In genomic region chr1:11925938-11926292, GRCh38 we compare ENCODE assay signal across 8 cellular contexts. TPM values are rescaled to one million over a fixed set of nuclear protein-coding genes. Genes with fewer than 3 reads are reported as not detected.
DNase-seq lines count a peak whose midpoint lies in the region; ATAC-seq and TF ChIP-seq lines count a peak whose summit lies in the region.

No MANE protein-coding gene starts in this region.

- 0 to 3% (median 1%) methylated on average over 21 to 41 of the region's 41 CpGs for WGBS in ovary, 3 donors

- intact Hi-C loops in ovary (cut with DNase I), result no loop called here

- H3K9me3 ChIP-seq in BE2C, result no peaks in the 10 kb centered on the region
- no peaks in the 10 kb centered on the region for H3K9me3 ChIP-seq in MG63
- no peaks in the 10 kb centered on the region for H3K9me3 ChIP-seq in ovary

- no peak for TF ChIP-seq EP300 in ovary (IDR thresholded peaks at IDR 0.05)

- H3K36me3 ChIP-seq in BE2C, result peaks cover 6% of the 10 kb centered on the region
- peaks cover 26% of the 10 kb centered on the region for H3K36me3 ChIP-seq in MG63
- H3K36me3 ChIP-seq in ovary, result no peaks in the 10 kb centered on the region

- ATAC-seq in GM21526 (IDR thresholded peaks at IDR 0.05; ENCODE audit: low FRiP score, unreplicated experiment), result peak; percentile 19

- DNase-seq in BE2C (no peak), MG63 (no peak), epithelial cell of esophagus (ENCODE audit: low read depth) (no peak), ovary (peak in 3 of 5 donors; percentile 48 to 59 (median 57)), OCI-M2 (lab: John Stamatoyannopoulos, UW; ENCODE audit: unreplicated experiment) (no peak), NCI-H1092 (lab: John Stamatoyannopoulos, UW) (no peak), NCI-H1694 (lab: John Stamatoyannopoulos, UW) (no peak)

- peak overlapping the region; percentile 62 for H3K4me3 ChIP-seq in BE2C (ENCODE audit: low read depth, low read length)
- H3K4me3 ChIP-seq in MG63, result peak overlapping the region; percentile 52
- peak overlapping the region; percentile 65 for H3K4me3 ChIP-seq in epithelial cell of esophagus (ENCODE audit: low read length)
- H3K4me3 ChIP-seq in ovary, result peak overlapping the region; percentile 64

- TF ChIP-seq POLR2A in ovary (IDR thresholded peaks at IDR 0.05), result no peak

- H3K27ac ChIP-seq in ovary, result peak overlapping the region in 1 of 2 donors; percentile 25

- TF ChIP-seq CTCF in BE2C (IDR thresholded peaks at IDR 0.05; ENCODE audit: low read depth, low read length), result no peak
- no peak for TF ChIP-seq CTCF in epithelial cell of esophagus (IDR thresholded peaks at IDR 0.05; ENCODE audit: insufficient read depth, low read depth, low read length, missing control alignments)
- TF ChIP-seq CTCF in ovary (IDR thresholded peaks at IDR 0.05), result no peak

- H3K4me1 ChIP-seq in BE2C (no peaks in the 10 kb centered on the region), ovary (ENCODE audit: insufficient read depth) (peaks cover 10% of the 10 kb centered on the region)

- H3K27me3 ChIP-seq in BE2C (no peaks in the 10 kb centered on the region), MG63 (no peaks in the 10 kb centered on the region), ovary (no peaks in the 10 kb centered on the region)

RNA-seq across cellular contexts. Expression of gene KIAA2013, which starts 0.3 kb away (rescaled TPM):
- 48.0 TPM for polyA plus RNA-seq in BE2C (2012; ENCODE audit: insufficient read depth, insufficient read length, low read depth)
- total RNA-seq in MG63 (2014; rRNA removed; shearing (Covaris generic); ENCODE audit: low replicate concordance), result 43.8 and 57.2 TPM in 2 replicates
- 10 to 100 TPM; 24.5 to 47.7 (median 26.8) TPM for total RNA-seq in ovary
- 10 to 100 TPM; 17.3 to 29.7 TPM for polyA plus RNA-seq in ovary

RNA-seq across cellular contexts. Expression of gene PLOD1, which starts 8.6 kb away (rescaled TPM):
- polyA plus RNA-seq in BE2C (2012; ENCODE audit: insufficient read depth, insufficient read length, low read depth), result 53.3 TPM
- 124 and 169 TPM in 2 replicates for total RNA-seq in MG63 (2014; rRNA removed; shearing (Covaris generic); ENCODE audit: low replicate concordance)
- total RNA-seq in ovary, result 10 to 100 TPM; 26.3 to 98.2 (median 58.7) TPM
- polyA plus RNA-seq in ovary, result 10 to 100 TPM; 52.3 to 67.9 TPM

RNA-seq across cellular contexts. Expression of gene MFN2, which starts 54.3 kb away (rescaled TPM):
- 51.6 TPM for polyA plus RNA-seq in BE2C (2012; ENCODE audit: insufficient read depth, insufficient read length, low read depth)
- 25.2 and 43.7 TPM in 2 replicates for total RNA-seq in MG63 (2014; rRNA removed; shearing (Covaris generic); ENCODE audit: low replicate concordance)
- total RNA-seq in ovary, result 10 to 100 TPM; 27.8 to 67.8 (median 55.8) TPM
- 10 to 100 TPM; 29.7 to 77.0 TPM for polyA plus RNA-seq in ovary

Comparison
In these comparisons a context has a peak if more than half of its experiments do, and no peak if none do; other contexts are left out.
1. DNase-seq: peak in ovary (3 of 5); none in BE2C (single experiment), MG63 (single experiment), epithelial cell of esophagus (single experiment), OCI-M2 (single experiment), NCI-H1092 (single experiment) and NCI-H1694 (single experiment).
2. Peak in every context shown above with its lines, with median percentiles within 50 percentile points of each other: H3K4me3 ChIP-seq.